ENCODE assay signal across 8 cellular contexts in genomic region chr2:64019083-64019974, GRCh38. TPM values are rescaled to one million over a fixed set of nuclear protein-coding genes. Genes with fewer than 3 reads are reported as not detected.
DNase-seq lines count a peak whose midpoint lies in the region; ATAC-seq and TF ChIP-seq lines count a peak whose summit lies in the region.

A gene with protein sequence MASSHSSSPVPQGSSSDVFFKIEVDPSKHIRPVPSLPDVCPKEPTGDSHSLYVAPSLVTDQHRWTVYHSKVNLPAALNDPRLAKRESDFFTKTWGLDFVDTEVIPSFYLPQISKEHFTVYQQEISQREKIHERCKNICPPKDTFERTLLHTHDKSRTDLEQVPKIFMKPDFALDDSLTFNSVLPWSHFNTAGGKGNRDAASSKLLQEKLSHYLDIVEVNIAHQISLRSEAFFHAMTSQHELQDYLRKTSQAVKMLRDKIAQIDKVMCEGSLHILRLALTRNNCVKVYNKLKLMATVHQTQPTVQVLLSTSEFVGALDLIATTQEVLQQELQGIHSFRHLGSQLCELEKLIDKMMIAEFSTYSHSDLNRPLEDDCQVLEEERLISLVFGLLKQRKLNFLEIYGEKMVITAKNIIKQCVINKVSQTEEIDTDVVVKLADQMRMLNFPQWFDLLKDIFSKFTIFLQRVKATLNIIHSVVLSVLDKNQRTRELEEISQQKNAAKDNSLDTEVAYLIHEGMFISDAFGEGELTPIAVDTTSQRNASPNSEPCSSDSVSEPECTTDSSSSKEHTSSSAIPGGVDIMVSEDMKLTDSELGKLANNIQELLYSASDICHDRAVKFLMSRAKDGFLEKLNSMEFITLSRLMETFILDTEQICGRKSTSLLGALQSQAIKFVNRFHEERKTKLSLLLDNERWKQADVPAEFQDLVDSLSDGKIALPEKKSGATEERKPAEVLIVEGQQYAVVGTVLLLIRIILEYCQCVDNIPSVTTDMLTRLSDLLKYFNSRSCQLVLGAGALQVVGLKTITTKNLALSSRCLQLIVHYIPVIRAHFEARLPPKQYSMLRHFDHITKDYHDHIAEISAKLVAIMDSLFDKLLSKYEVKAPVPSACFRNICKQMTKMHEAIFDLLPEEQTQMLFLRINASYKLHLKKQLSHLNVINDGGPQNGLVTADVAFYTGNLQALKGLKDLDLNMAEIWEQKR (minus strand): TSS chr2:64019428. CDS start chr2:63983999, 35,429 bp downstream.

- H3K36me3 ChIP-seq in duodenal mucosa (ENCODE audit: control insufficient read depth in 1 of 2, insufficient read depth in 2 of 2, low read length in 2 of 2) (no peaks in the 10 kb centered on the region), lower lobe of right lung (no peaks in the 10 kb centered on the region)

- TF ChIP-seq CTCF in lower lobe of right lung (IDR thresholded peaks at IDR 0.05) = no peak

- peak within 1 kb of the TSS; percentile 76 to 81 for H3K9ac ChIP-seq in duodenal mucosa (ENCODE audit: low read depth in 1 of 2, low read length in 2 of 2)

- intact Hi-C loops in lower lobe of right lung (cut with DNase I) = no loop called here

- H3K4me1 ChIP-seq in duodenal mucosa (ENCODE audit: control insufficient read depth in 1 of 2, insufficient read depth in 2 of 2, low read length in 2 of 2) (peaks cover 16 to 32% of the 10 kb centered on the region in 2 donors), lower lobe of right lung (peaks cover 52% of the 10 kb centered on the region)

- DNase-seq in NCI-H2196 (lab: John Stamatoyannopoulos, UW; ENCODE audit: unreplicated experiment) = peak; percentile 37
- no peak for DNase-seq in NCI-H2196 treated with DMSO at 0.1 percent for 48 hours (lab: John Stamatoyannopoulos, UW; ENCODE audit: unreplicated experiment)
- peak; percentile 74 for DNase-seq in NCI-H2227 (lab: John Stamatoyannopoulos, UW; ENCODE audit: unreplicated experiment)
- peak; percentile 36 to 38 for DNase-seq in activated CD4-positive, alpha-beta T cell treated with anti-CD3 and anti-CD28 coated beads, Interleukin-2, amount 50 U/mL, for 4 hours
- peak; percentile 76 for DNase-seq in lower lobe of right lung
- DNase-seq in stimulated activated CD4-positive, alpha-beta T cell treated with anti-CD3 and anti-CD28 coated beads, Interleukin-4, amount 100 ng/mL, for 48 hours (ENCODE audit: low read depth in 2 of 2) = peak; percentile 49 to 55

- H3K27ac ChIP-seq in duodenal mucosa (ENCODE audit: low read depth, low read length) (peak within 1 kb of the TSS; percentile 92), lower lobe of right lung (peak within 1 kb of the TSS; percentile 90)

- ATAC-seq in HG02763 (IDR thresholded peaks at IDR 0.05; ENCODE audit: unreplicated experiment) (peak; percentile 58), lower lobe of right lung (peak; percentile 95)

- H3K9me3 ChIP-seq in duodenal mucosa (ENCODE audit: control insufficient read depth in 1 of 2, low read length in 2 of 2) (no peaks in the 10 kb centered on the region), lower lobe of right lung (no peaks in the 10 kb centered on the region)

- H3K4me3 ChIP-seq in duodenal mucosa (ENCODE audit: low read depth in 1 of 2, low read length in 2 of 2) = peak within 1 kb of the TSS; percentile 78 to 90
- H3K4me3 ChIP-seq in lower lobe of right lung = peak within 1 kb of the TSS; percentile 63

- no peaks in the 10 kb centered on the region for H3K27me3 ChIP-seq in duodenal mucosa (ENCODE audit: control insufficient read depth in 1 of 2, insufficient read depth in 2 of 2, low read length in 2 of 2)
- H3K27me3 ChIP-seq in lower lobe of right lung (ENCODE audit: low read depth) = no peaks in the 10 kb centered on the region

RNA-seq across cellular contexts. Expression of the gene that starts here (rescaled TPM):
- 26.7 TPM for total RNA-seq in lower lobe of right lung
